17 cellular contexts compared by ENCODE assay signal in genomic region chr11:121672630-121673487, GRCh38.
A peak's percentile ranks its signal among the peaks of the same experiment; 100 is the strongest.
DNase-seq lines count a peak whose midpoint lies in the region; ATAC-seq, FAIRE-seq and TF ChIP-seq lines count a peak whose summit lies in the region.
"Had no signal": no experiment of that assay in that cellular context is flagged by ENCODE, and none has a peak within 500 bp of the region (broad histone marks: within the 10 kb centered on the region; RNA-seq: fewer than 3 reads in every experiment).

No MANE protein-coding gene starts in this region.

- H3K79me2 ChIP-seq in astrocyte (ENCODE audit: insufficient read depth, low read length) = no peaks in the 10 kb centered on the region

- DNase-seq in BE2C = peak; percentile 27
- DNase-seq in astrocyte (ENCODE audit: low read depth) = no peak
- DNase-seq in heart left ventricle = peak in 3 of 5 donors; percentile 29 to 56 (median 35)
- peak; percentile 20 to 54 for DNase-seq in psoas muscle
- no peak for DNase-seq in activated T-cell treated with anti-CD3 and anti-CD28 coated beads, Interleukin-2, amount 50 U/mL, for 48 hours
- no peak for DNase-seq in NCI-H526 (lab: John Stamatoyannopoulos, UW)
- DNase-seq in activated CD8-positive, alpha-beta T cell treated with anti-CD3 and anti-CD28 coated beads, Interleukin-2, amount 10 ng/mL, durations not matched to agents 7 days and 5 days = no peak
- DNase-seq: ACHN; activated CD4-positive, alpha-beta T cell treated with anti-CD3 and anti-CD28 coated beads for 4 hours; COR-L47; effector memory CD8-positive, alpha-beta T cell; GOT3; naive B cell; PC-9; T-helper 1 cell had no signal

- peaks cover 24% of the 10 kb centered on the region for H3K4me1 ChIP-seq in BE2C
- H3K4me1 ChIP-seq in astrocyte (ENCODE audit: insufficient read depth, low read length) = peaks cover 23% of the 10 kb centered on the region
- peaks cover 0 to 38% (median 13%) of the 10 kb centered on the region in 12 donors for H3K4me1 ChIP-seq in heart left ventricle
- no peaks in the 10 kb centered on the region for H3K4me1 ChIP-seq in psoas muscle

- no peaks in the 10 kb centered on the region for H4K20me1 ChIP-seq in astrocyte (ENCODE audit: insufficient read depth, low read length)

- peak overlapping the region; percentile 6 for H3K4me2 ChIP-seq in astrocyte (ENCODE audit: low read length)
- H3K4me2 ChIP-seq: PC-9 had no signal

- intact Hi-C loops in heart left ventricle (cut with DNase I) (loop anchor here in 2 of 10 donors (5.0 to 10.0 kb wide), 2 partner anchors 132 to 429 kb away; no protein-coding TSS in a partner anchor), psoas muscle (cut with DNase I) (no loop called here)

- POLR2A ChIA-PET in activated CD8-positive, alpha-beta T cell treated with anti-CD3 and anti-CD28 coated beads, Interleukin-2, amount 10 ng/mL, durations not matched to agents 7 days and 5 days (lab: Charles Lee) = no interaction called here

- no peak overlapping the region for H3K4me3 Mint-ChIP-seq in astrocyte (ENCODE audit: unreplicated experiment)
- no peak overlapping the region for H3K4me3 Mint-ChIP-seq in activated CD8-positive, alpha-beta T cell treated with anti-CD3 and anti-CD28 coated beads, Interleukin-2, amount 10 ng/mL, durations not matched to agents 7 days and 5 days
- H3K4me3 Mint-ChIP-seq: activated T-helper 17 cell treated with anti-CD3 and anti-CD28 coated beads, Interleukin-2, amount 50 U/mL, for 72 hours; effector memory CD8-positive, alpha-beta T cell; naive B cell had no signal

- no peak for TF ChIP-seq CTCF in BE2C (IDR thresholded peaks at IDR 0.05; ENCODE audit: low read depth, low read length)
- no peak for TF ChIP-seq CTCF in astrocyte (IDR thresholded peaks at IDR 0.05; ENCODE audit: insufficient read depth, low read depth, low read length)
- no peak for TF ChIP-seq CTCF in heart left ventricle (IDR thresholded peaks at IDR 0.05)
- TF ChIP-seq CTCF in psoas muscle (IDR thresholded peaks at IDR 0.05) = no peak

- H3K27me3 Mint-ChIP-seq in astrocyte (ENCODE audit: low read depth, unreplicated experiment) = no peaks in the 10 kb centered on the region
- no peaks in the 10 kb centered on the region for H3K27me3 Mint-ChIP-seq in activated CD8-positive, alpha-beta T cell treated with anti-CD3 and anti-CD28 coated beads, Interleukin-2, amount 10 ng/mL, durations not matched to agents 7 days and 5 days (ENCODE audit: low read depth)
- H3K27me3 Mint-ChIP-seq: activated T-helper 17 cell treated with anti-CD3 and anti-CD28 coated beads, Interleukin-2, amount 50 U/mL, for 72 hours; effector memory CD8-positive, alpha-beta T cell had no signal

- TF ChIP-seq POLR2A in heart left ventricle (IDR thresholded peaks at IDR 0.05) = no peak

- no peaks in the 10 kb centered on the region for H3K36me3 ChIP-seq in BE2C
- no peaks in the 10 kb centered on the region for H3K36me3 ChIP-seq in astrocyte (ENCODE audit: insufficient read depth, low read length)
- no peaks in the 10 kb centered on the region for H3K36me3 ChIP-seq in heart left ventricle
- H3K36me3 ChIP-seq in psoas muscle (ENCODE audit: insufficient read depth in 1 of 2, low read depth in 1 of 2) = no peaks in the 10 kb centered on the region

- H3K36me3 Mint-ChIP-seq in astrocyte (ENCODE audit: low read depth, unreplicated experiment) = no peaks in the 10 kb centered on the region
- H3K36me3 Mint-ChIP-seq in activated CD8-positive, alpha-beta T cell treated with anti-CD3 and anti-CD28 coated beads, Interleukin-2, amount 10 ng/mL, durations not matched to agents 7 days and 5 days (ENCODE audit: low read depth) = no peaks in the 10 kb centered on the region
- H3K36me3 Mint-ChIP-seq: naive B cell had no signal

- H3K4me1 Mint-ChIP-seq in astrocyte (ENCODE audit: low read depth, unreplicated experiment) = peaks cover 37% of the 10 kb centered on the region
- no peaks in the 10 kb centered on the region for H3K4me1 Mint-ChIP-seq in activated CD8-positive, alpha-beta T cell treated with anti-CD3 and anti-CD28 coated beads, Interleukin-2, amount 10 ng/mL, durations not matched to agents 7 days and 5 days (ENCODE audit: low read depth)
- H3K4me1 Mint-ChIP-seq: naive B cell had no signal

- CTCF ChIA-PET in activated CD8-positive, alpha-beta T cell treated with anti-CD3 and anti-CD28 coated beads, Interleukin-2, amount 10 ng/mL, durations not matched to agents 7 days and 5 days (lab: Charles Lee) = no interaction called here

- H3K9me3 Mint-ChIP-seq in astrocyte (ENCODE audit: unreplicated experiment) = peaks cover 5% of the 10 kb centered on the region
- H3K9me3 Mint-ChIP-seq in activated CD8-positive, alpha-beta T cell treated with anti-CD3 and anti-CD28 coated beads, Interleukin-2, amount 10 ng/mL, durations not matched to agents 7 days and 5 days (ENCODE audit: insufficient read depth) = no peaks in the 10 kb centered on the region
- H3K9me3 Mint-ChIP-seq: activated T-helper 17 cell treated with anti-CD3 and anti-CD28 coated beads, Interleukin-2, amount 50 U/mL, for 72 hours; effector memory CD8-positive, alpha-beta T cell; naive B cell had no signal

- H3K27ac Mint-ChIP-seq in astrocyte (ENCODE audit: unreplicated experiment) = no peak overlapping the region
- H3K27ac Mint-ChIP-seq in activated CD8-positive, alpha-beta T cell treated with anti-CD3 and anti-CD28 coated beads, Interleukin-2, amount 10 ng/mL, durations not matched to agents 7 days and 5 days = no peak overlapping the region
- H3K27ac Mint-ChIP-seq: activated T-helper 17 cell treated with anti-CD3 and anti-CD28 coated beads, Interleukin-2, amount 50 U/mL, for 72 hours; effector memory CD8-positive, alpha-beta T cell; naive B cell had no signal

- H3K9me3 ChIP-seq in BE2C (no peaks in the 10 kb centered on the region), astrocyte (ENCODE audit: insufficient read depth, low read depth, low read length) (no peaks in the 10 kb centered on the region), heart left ventricle (no peaks in the 10 kb centered on the region), psoas muscle (no peaks in the 10 kb centered on the region)

- H3K27ac ChIP-seq in astrocyte (ENCODE audit: low read depth, low read length) = no peak overlapping the region
- H3K27ac ChIP-seq in heart left ventricle = peak overlapping the region in 9 of 12 donors; percentile 35 to 74 (median 63)
- H3K27ac ChIP-seq in psoas muscle = no peak overlapping the region
- H3K27ac ChIP-seq: PC-9 had no signal

- no peak overlapping the region for H3K4me3 ChIP-seq in BE2C (ENCODE audit: low read depth, low read length)
- no peak overlapping the region for H3K4me3 ChIP-seq in astrocyte (ENCODE audit: insufficient read depth, low read depth, low read length)
- no peak overlapping the region for H3K4me3 ChIP-seq in heart left ventricle
- H3K4me3 ChIP-seq in psoas muscle = no peak overlapping the region
- H3K4me3 ChIP-seq: PC-9 had no signal

- 33 to 45% (median 37%) methylated on average over 12 to 13 of the region's 13 CpGs for WGBS in heart left ventricle, 4 donors
- 31 to 64% (median 37%) methylated on average over 13 of the region's 13 CpGs for WGBS in psoas muscle, 3 donors

- peak; percentile 67 to 85 (median 74) for ATAC-seq in heart left ventricle
- ATAC-seq in psoas muscle = peak; percentile 34 to 77 (median 56)
- no peak for ATAC-seq in activated CD8-positive, alpha-beta T cell treated with anti-CD3 and anti-CD28 coated beads, Interleukin-2, amount 10 ng/mL, durations not matched to agents 7 days and 5 days
- no peak for ATAC-seq in GM19397 (IDR thresholded peaks at IDR 0.05; ENCODE audit: unreplicated experiment)
- ATAC-seq: activated T-helper 17 cell treated with anti-CD3 and anti-CD28 coated beads, Interleukin-2, amount 50 U/mL, for 72 hours; effector memory CD8-positive, alpha-beta T cell had no signal

- FAIRE-seq in astrocyte (lab: Jason Lieb, UNC) = no peak

- no peak overlapping the region for H2AFZ ChIP-seq in astrocyte (ENCODE audit: low read depth, low read length)
- H2AFZ ChIP-seq: PC-9 had no signal

- H3K9ac ChIP-seq in astrocyte (ENCODE audit: low read length) = no peak overlapping the region

- no peaks in the 10 kb centered on the region for H3K27me3 ChIP-seq in BE2C
- no peaks in the 10 kb centered on the region for H3K27me3 ChIP-seq in astrocyte (ENCODE audit: insufficient read depth, low read length)
- H3K27me3 ChIP-seq in heart left ventricle = no peaks in the 10 kb centered on the region
- H3K27me3 ChIP-seq in psoas muscle (ENCODE audit: insufficient read depth in 3 of 3, low read length in 2 of 3) = no peaks in the 10 kb centered on the region

Comparison
In these comparisons a context has a peak if more than half of its experiments do, and no peak if none do; other contexts are left out.
1. DNase-seq: peak in BE2C (single experiment), heart left ventricle (3 of 5) and psoas muscle (2 of 2); none in astrocyte (single experiment), activated T-cell treated with anti-CD3 and anti-CD28 coated beads, Interleukin-2, amount 50 U/mL, for 48 hours (0 of 2), NCI-H526 (0 of 2) and activated CD8-positive, alpha-beta T cell treated with anti-CD3 and anti-CD28 coated beads, Interleukin-2, amount 10 ng/mL, durations not matched to agents 7 days and 5 days (single experiment).
2. H3K27ac ChIP-seq: peak in heart left ventricle (9 of 12); none in astrocyte (single experiment) and psoas muscle (single experiment).
3. ATAC-seq: peak in heart left ventricle (4 of 4) and psoas muscle (4 of 4); none in activated CD8-positive, alpha-beta T cell treated with anti-CD3 and anti-CD28 coated beads, Interleukin-2, amount 10 ng/mL, durations not matched to agents 7 days and 5 days (single experiment) and GM19397 (single experiment).